Comparison of ENCODE assay signal across 1 cellular context in the genomic region with DNA sequence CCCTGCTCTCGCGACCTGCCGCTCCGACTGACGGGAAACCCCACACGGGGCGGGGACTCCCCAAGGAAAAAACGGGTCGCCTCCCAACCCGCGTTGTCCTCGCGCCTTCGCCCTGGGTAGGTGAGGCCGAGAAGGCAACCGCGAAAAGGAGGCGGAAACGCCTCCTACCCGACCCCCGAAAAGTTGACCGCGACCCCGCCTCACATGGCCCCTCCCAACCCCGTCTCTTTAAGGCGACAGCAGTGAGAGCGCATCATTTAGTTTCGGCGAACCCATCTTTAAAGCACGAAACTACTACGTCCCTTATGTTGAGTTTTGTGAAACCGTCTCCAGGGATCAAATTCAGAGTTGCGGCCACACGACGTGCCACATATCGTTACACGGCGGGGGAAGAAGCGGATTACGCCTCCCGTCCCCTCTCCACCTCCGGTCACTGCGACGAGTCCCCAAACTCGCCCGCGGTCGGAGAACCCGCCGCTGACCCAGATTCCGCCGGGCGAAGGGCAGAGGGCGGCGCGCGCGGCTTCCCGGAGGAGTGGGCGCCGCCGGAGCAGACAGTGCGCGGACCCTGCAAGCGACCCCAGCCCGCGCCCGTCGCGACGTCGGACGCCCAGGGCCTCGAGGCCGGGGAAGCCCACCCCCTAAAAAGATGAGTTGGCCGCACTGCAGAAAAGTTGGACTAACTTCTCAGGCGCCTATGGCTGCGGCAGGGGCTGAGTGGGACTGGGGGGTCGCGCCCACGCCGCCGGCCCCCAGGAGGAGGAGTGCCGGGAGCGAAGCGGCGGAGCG.
TF ChIP-seq lines count a peak whose summit lies in the region.

No MANE protein-coding gene starts in this region.

TF ChIP-seq in K562, 482 proteins besides CTCF, POLR2A, EP300 and RAD21 (continued from another document and continues in another):
- TF ChIP-seq, protein P1, sequence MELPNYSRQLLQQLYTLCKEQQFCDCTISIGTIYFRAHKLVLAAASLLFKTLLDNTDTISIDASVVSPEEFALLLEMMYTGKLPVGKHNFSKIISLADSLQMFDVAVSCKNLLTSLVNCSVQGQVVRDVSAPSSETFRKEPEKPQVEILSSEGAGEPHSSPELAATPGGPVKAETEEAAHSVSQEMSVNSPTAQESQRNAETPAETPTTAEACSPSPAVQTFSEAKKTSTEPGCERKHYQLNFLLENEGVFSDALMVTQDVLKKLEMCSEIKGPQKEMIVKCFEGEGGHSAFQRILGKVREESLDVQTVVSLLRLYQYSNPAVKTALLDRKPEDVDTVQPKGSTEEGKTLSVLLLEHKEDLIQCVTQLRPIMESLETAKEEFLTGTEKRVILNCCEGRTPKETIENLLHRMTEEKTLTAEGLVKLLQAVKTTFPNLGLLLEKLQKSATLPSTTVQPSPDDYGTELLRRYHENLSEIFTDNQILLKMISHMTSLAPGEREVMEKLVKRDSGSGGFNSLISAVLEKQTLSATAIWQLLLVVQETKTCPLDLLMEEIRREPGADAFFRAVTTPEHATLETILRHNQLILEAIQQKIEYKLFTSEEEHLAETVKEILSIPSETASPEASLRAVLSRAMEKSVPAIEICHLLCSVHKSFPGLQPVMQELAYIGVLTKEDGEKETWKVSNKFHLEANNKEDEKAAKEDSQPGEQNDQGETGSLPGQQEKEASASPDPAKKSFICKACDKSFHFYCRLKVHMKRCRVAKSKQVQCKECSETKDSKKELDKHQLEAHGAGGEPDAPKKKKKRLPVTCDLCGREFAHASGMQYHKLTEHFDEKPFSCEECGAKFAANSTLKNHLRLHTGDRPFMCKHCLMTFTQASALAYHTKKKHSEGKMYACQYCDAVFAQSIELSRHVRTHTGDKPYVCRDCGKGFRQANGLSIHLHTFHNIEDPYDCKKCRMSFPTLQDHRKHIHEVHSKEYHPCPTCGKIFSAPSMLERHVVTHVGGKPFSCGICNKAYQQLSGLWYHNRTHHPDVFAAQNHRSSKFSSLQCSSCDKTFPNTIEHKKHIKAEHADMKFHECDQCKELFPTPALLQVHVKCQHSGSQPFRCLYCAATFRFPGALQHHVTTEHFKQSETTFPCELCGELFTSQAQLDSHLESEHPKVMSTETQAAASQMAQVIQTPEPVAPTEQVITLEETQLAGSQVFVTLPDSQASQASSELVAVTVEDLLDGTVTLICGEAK (IDR thresholded peaks at IDR 0.05) = no peak
- TF ChIP-seq, protein P1 (CRISPR knock-in tag; IDR thresholded peaks at IDR 0.05) = no peak
- peak; percentile 42 for TF ChIP-seq HNRNPLL (IDR thresholded peaks at IDR 0.05; ENCODE audit: low read depth, low read length, poor library complexity, severe bottlenecking)
- peak; percentile 95 for TF ChIP-seq RBFOX2 (IDR thresholded peaks at IDR 0.05; ENCODE audit: low read depth, low read length)
- TF ChIP-seq SMAD2 (IDR thresholded peaks at IDR 0.05; ENCODE audit: low read depth, low read length) = no peak
- TF ChIP-seq RFX5 (IDR thresholded peaks at IDR 0.05; ENCODE audit: low read depth, low read length) = no peak
- no peak for TF ChIP-seq ARID2 (IDR thresholded peaks at IDR 0.05)
- no peak for TF ChIP-seq ZNF143 (CRISPR knock-in tag; IDR thresholded peaks at IDR 0.05)
- no peak for TF ChIP-seq ZNF347 (CRISPR knock-in tag; IDR thresholded peaks at IDR 0.05; ENCODE audit: low read depth)
- no peak for TF ChIP-seq SETDB1 (IDR thresholded peaks at IDR 0.05; ENCODE audit: low read length)
- no peak for TF ChIP-seq CBFA2T3 (IDR thresholded peaks at IDR 0.05)
- no peak for TF ChIP-seq CBX3 (IDR thresholded peaks at IDR 0.05; ENCODE audit: borderline replicate concordance in 1 of 2, low read length in 2 of 2)
- no peak for TF ChIP-seq PURB (CRISPR knock-in tag; IDR thresholded peaks at IDR 0.05; ENCODE audit: low read depth)
- TF ChIP-seq, protein P2, sequence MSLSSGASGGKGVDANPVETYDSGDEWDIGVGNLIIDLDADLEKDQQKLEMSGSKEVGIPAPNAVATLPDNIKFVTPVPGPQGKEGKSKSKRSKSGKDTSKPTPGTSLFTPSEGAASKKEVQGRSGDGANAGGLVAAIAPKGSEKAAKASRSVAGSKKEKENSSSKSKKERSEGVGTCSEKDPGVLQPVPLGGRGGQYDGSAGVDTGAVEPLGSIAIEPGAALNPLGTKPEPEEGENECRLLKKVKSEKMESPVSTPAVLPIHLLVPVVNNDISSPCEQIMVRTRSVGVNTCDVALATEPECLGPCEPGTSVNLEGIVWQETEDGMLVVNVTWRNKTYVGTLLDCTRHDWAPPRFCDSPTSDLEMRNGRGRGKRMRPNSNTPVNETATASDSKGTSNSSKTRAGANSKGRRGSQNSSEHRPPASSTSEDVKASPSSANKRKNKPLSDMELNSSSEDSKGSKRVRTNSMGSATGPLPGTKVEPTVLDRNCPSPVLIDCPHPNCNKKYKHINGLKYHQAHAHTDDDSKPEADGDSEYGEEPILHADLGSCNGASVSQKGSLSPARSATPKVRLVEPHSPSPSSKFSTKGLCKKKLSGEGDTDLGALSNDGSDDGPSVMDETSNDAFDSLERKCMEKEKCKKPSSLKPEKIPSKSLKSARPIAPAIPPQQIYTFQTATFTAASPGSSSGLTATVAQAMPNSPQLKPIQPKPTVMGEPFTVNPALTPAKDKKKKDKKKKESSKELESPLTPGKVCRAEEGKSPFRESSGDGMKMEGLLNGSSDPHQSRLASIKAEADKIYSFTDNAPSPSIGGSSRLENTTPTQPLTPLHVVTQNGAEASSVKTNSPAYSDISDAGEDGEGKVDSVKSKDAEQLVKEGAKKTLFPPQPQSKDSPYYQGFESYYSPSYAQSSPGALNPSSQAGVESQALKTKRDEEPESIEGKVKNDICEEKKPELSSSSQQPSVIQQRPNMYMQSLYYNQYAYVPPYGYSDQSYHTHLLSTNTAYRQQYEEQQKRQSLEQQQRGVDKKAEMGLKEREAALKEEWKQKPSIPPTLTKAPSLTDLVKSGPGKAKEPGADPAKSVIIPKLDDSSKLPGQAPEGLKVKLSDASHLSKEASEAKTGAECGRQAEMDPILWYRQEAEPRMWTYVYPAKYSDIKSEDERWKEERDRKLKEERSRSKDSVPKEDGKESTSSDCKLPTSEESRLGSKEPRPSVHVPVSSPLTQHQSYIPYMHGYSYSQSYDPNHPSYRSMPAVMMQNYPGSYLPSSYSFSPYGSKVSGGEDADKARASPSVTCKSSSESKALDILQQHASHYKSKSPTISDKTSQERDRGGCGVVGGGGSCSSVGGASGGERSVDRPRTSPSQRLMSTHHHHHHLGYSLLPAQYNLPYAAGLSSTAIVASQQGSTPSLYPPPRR (CRISPR knock-in tag; IDR thresholded peaks at IDR 0.05; ENCODE audit: borderline replicate concordance) = no peak
- no peak for TF ChIP-seq NR1H2 (CRISPR knock-in tag; IDR thresholded peaks at IDR 0.05)
- no peak for TF ChIP-seq HIVEP1 (CRISPR knock-in tag; IDR thresholded peaks at IDR 0.05)
- no peak for TF ChIP-seq SP2 (IDR thresholded peaks at IDR 0.05; ENCODE audit: extremely low read depth, low read depth, low read length, poor library complexity, severe bottlenecking)
- no peak for TF ChIP-seq THRAP3 (IDR thresholded peaks at IDR 0.05; ENCODE audit: borderline replicate concordance)
- no peak for TF ChIP-seq OTX1 (CRISPR knock-in tag; IDR thresholded peaks at IDR 0.05)
- TF ChIP-seq, protein P3, sequence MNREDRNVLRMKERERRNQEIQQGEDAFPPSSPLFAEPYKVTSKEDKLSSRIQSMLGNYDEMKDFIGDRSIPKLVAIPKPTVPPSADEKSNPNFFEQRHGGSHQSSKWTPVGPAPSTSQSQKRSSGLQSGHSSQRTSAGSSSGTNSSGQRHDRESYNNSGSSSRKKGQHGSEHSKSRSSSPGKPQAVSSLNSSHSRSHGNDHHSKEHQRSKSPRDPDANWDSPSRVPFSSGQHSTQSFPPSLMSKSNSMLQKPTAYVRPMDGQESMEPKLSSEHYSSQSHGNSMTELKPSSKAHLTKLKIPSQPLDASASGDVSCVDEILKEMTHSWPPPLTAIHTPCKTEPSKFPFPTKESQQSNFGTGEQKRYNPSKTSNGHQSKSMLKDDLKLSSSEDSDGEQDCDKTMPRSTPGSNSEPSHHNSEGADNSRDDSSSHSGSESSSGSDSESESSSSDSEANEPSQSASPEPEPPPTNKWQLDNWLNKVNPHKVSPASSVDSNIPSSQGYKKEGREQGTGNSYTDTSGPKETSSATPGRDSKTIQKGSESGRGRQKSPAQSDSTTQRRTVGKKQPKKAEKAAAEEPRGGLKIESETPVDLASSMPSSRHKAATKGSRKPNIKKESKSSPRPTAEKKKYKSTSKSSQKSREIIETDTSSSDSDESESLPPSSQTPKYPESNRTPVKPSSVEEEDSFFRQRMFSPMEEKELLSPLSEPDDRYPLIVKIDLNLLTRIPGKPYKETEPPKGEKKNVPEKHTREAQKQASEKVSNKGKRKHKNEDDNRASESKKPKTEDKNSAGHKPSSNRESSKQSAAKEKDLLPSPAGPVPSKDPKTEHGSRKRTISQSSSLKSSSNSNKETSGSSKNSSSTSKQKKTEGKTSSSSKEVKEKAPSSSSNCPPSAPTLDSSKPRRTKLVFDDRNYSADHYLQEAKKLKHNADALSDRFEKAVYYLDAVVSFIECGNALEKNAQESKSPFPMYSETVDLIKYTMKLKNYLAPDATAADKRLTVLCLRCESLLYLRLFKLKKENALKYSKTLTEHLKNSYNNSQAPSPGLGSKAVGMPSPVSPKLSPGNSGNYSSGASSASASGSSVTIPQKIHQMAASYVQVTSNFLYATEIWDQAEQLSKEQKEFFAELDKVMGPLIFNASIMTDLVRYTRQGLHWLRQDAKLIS (CRISPR knock-in tag; IDR thresholded peaks at IDR 0.05) = peak; percentile 67; the same call in 1 of the 2 replicates
- TF ChIP-seq, protein P4, sequence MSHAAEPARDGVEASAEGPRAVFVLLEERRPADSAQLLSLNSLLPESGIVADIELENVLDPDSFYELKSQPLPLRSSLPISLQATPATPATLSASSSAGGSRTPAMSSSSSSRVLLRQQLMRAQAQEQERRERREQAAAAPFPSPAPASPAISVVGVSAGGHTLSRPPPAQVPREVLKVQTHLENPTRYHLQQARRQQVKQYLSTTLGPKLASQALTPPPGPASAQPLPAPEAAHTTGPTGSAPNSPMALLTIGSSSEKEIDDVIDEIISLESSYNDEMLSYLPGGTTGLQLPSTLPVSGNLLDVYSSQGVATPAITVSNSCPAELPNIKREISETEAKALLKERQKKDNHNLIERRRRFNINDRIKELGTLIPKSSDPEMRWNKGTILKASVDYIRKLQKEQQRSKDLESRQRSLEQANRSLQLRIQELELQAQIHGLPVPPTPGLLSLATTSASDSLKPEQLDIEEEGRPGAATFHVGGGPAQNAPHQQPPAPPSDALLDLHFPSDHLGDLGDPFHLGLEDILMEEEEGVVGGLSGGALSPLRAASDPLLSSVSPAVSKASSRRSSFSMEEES (CRISPR knock-in tag; IDR thresholded peaks at IDR 0.05) = no peak
- no peak for TF ChIP-seq HCFC1 (IDR thresholded peaks at IDR 0.05; ENCODE audit: low read depth, low read length)
- TF ChIP-seq YBX1 (IDR thresholded peaks at IDR 0.05) = no peak
- TF ChIP-seq ZNF717 (CRISPR knock-in tag; IDR thresholded peaks at IDR 0.05) = no peak
- TF ChIP-seq, protein P5, sequence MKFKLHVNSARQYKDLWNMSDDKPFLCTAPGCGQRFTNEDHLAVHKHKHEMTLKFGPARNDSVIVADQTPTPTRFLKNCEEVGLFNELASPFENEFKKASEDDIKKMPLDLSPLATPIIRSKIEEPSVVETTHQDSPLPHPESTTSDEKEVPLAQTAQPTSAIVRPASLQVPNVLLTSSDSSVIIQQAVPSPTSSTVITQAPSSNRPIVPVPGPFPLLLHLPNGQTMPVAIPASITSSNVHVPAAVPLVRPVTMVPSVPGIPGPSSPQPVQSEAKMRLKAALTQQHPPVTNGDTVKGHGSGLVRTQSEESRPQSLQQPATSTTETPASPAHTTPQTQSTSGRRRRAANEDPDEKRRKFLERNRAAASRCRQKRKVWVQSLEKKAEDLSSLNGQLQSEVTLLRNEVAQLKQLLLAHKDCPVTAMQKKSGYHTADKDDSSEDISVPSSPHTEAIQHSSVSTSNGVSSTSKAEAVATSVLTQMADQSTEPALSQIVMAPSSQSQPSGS (CRISPR knock-in tag; IDR thresholded peaks at IDR 0.05) = no peak
- TF ChIP-seq ZBTB7A (IDR thresholded peaks at IDR 0.05; ENCODE audit: borderline replicate concordance, control insufficient read depth, low read depth, low read length) = peak; percentile 99
- TF ChIP-seq NCOA1 (IDR thresholded peaks at IDR 0.05; ENCODE audit: low read depth) = no peak
- TF ChIP-seq ZEB2 (IDR thresholded peaks at IDR 0.05) = peak; percentile 10; the same call in 1 of the 2 replicates
- TF ChIP-seq ATF1 (CRISPR knock-in tag; IDR thresholded peaks at IDR 0.05) = peak; percentile 23; the same call in 1 of the 2 replicates
- TF ChIP-seq ATF1 (tag; IDR thresholded peaks at IDR 0.05) = peak; percentile 77
- TF ChIP-seq ZNF431 (CRISPR knock-in tag; IDR thresholded peaks at IDR 0.05) = no peak
- TF ChIP-seq, protein P6, sequence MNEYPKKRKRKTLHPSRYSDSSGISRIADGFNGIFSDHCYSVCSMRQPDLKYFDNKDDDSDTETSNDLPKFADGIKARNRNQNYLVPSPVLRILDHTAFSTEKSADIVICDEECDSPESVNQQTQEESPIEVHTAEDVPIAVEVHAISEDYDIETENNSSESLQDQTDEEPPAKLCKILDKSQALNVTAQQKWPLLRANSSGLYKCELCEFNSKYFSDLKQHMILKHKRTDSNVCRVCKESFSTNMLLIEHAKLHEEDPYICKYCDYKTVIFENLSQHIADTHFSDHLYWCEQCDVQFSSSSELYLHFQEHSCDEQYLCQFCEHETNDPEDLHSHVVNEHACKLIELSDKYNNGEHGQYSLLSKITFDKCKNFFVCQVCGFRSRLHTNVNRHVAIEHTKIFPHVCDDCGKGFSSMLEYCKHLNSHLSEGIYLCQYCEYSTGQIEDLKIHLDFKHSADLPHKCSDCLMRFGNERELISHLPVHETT (CRISPR knock-in tag; conservative IDR thresholded peaks at IDR 0.05 in 1 of 2, IDR thresholded peaks at IDR 0.05 in 1 of 2) = peak in 1 of 2 experiments; percentile 61; a peak in 1 of 4 replicates
- no peak for TF ChIP-seq JUNB (CRISPR knock-in tag; conservative IDR thresholded peaks at IDR 0.05)
- TF ChIP-seq FOXP1 (CRISPR knock-in tag; IDR thresholded peaks at IDR 0.05) = no peak
- TF ChIP-seq BRF1 (IDR thresholded peaks at IDR 0.05; ENCODE audit: borderline replicate concordance, extremely low read depth, insufficient read length) = no peak
